In the genomic region with DNA sequence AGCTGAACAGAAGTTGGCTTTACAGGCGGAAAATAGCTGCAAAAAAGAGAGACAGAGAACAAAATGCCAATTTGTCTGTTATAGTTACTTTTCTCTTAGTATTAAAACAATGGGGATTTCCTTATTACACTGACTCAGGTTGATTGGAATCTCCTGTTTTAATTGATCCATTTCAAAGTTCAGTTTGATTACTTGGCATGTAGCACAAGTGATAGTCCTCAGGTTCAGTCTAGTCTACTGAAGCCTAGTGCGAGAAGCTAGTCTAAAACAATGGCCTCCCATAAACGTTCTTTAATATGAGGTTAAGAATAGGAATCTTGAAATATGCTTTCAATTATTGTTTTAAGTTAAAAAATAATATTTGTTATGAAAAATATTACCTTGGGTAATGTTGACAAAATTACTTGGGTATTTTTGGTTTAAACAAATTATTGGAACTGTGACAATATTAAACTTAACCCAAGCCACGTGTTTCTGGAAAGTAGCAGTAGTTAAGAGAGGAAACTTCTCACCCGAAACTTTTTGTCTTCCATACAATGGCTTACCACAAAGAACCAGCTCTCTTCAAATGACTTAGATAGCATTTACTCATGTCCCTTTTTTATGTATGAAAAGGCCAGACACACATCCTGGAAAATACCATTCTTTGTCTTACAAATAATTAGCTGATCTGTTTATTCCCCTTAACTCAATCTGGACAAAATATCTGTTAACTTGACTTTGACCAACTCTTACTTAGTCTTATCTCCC, we compare ENCODE assay signal across 28 cellular contexts.
"Had no signal": no experiment of that assay in that cellular context is flagged by ENCODE, and none has a peak within 500 bp of the region (broad histone marks: within the 10 kb centered on the region; RNA-seq: fewer than 3 reads in every experiment).

No MANE protein-coding gene starts in this region.

- FAIRE-seq: endothelial cell of umbilical vein, keratinocyte, urothelium cell line had no signal

- H3K36me3 ChIP-seq: breast epithelium, ovary, prostate gland, transverse colon had no signal

- ATAC-seq: activated T-helper 17 cell treated with anti-CD3 and anti-CD28 coated beads, Interleukin-2, amount 50 U/mL, for 72 hours; esophagus mucosa; left cardiac atrium had no signal

- H3K27me3 Mint-ChIP-seq: activated T-helper 17 cell treated with anti-CD3 and anti-CD28 coated beads, Interleukin-2, amount 50 U/mL, for 72 hours; naive B cell had no signal

- H3K27ac Mint-ChIP-seq: activated T-helper 17 cell treated with anti-CD3 and anti-CD28 coated beads, Interleukin-2, amount 50 U/mL, for 72 hours; mesothelial cell of epicardium; naive B cell; T-helper 2 cell treated with Interferon-gamma antibody and Interleukin-4, amounts not matched to agents 5 μg/mL and 100 μg/mL, for 36 hours had no signal

- H3K27ac ChIP-seq: breast epithelium, ovary, prostate gland, testis, transverse colon had no signal

- H3K4me3 Mint-ChIP-seq: activated T-helper 17 cell treated with anti-CD3 and anti-CD28 coated beads, Interleukin-2, amount 50 U/mL, for 72 hours; mesothelial cell of epicardium; naive B cell; T-helper 2 cell treated with Interferon-gamma antibody and Interleukin-4, amounts not matched to agents 5 μg/mL and 100 μg/mL, for 36 hours had no signal

- H3K4me3 ChIP-seq: breast epithelium, ovary, prostate gland, testis, transverse colon had no signal

- H3K9me3 Mint-ChIP-seq: T-helper 2 cell treated with Interferon-gamma antibody and Interleukin-4, amounts not matched to agents 5 μg/mL and 100 μg/mL, for 36 hours had no signal

- H3K9me3 ChIP-seq: breast epithelium, ovary, prostate gland, testis, transverse colon had no signal

- DNase-seq: activated CD4-positive, alpha-beta T cell treated with anti-CD3 and anti-CD28 coated beads for 4 hours; activated CD4-positive, alpha-beta T cell treated with anti-CD3 and anti-CD28 coated beads, Interleukin-2, amount 50 U/mL, for 48 hours; activated CD8-positive, alpha-beta memory T cell treated with anti-CD3 and anti-CD28 coated beads for 24 hours; activated gamma-delta T cell treated with Interleukin-2 at 50 U/mL for 16 hours; activated naive CD4-positive, alpha-beta T cell treated with anti-CD3 and anti-CD28 coated beads, Interleukin-2, amount 50 U/mL, for 16 hours; activated T-cell treated with anti-CD3 and anti-CD28 coated beads, Interleukin-2, amount 50 U/mL, for 1 hour; central memory CD4-positive, alpha-beta T cell; head of caudate nucleus; hippocampal formation; left cardiac atrium; naive B cell; ovary; retina; stimulated activated CD4-positive, alpha-beta T cell treated with anti-CD3 and anti-CD28 coated beads, Interleukin-15, amount 100 ng/mL, for 24 hours; stimulated activated CD4-positive, alpha-beta T cell treated with anti-CD3 and anti-CD28 coated beads, Interleukin-2, amount 100 ng/mL, for 24 hours; stimulated activated naive CD4-positive, alpha-beta T cell; T-helper 1 cell; testis; transverse colon had no signal

- H3K4me1 Mint-ChIP-seq: activated T-helper 17 cell treated with anti-CD3 and anti-CD28 coated beads, Interleukin-2, amount 50 U/mL, for 72 hours; mesothelial cell of epicardium; naive B cell had no signal

- H3K4me1 ChIP-seq: breast epithelium, prostate gland, testis, transverse colon had no signal

- H3K27me3 ChIP-seq: breast epithelium, ovary, testis, transverse colon had no signal
